In genomic region chr7:152899482-152900166, GRCh38 we compare ENCODE assay signal across 1 cellular context.
A peak's percentile ranks its signal among the peaks of the same experiment; 100 is the strongest.
TF ChIP-seq lines count a peak whose summit lies in the region.

No MANE protein-coding gene starts in this region.

TF ChIP-seq in HepG2, 621 proteins besides CTCF, POLR2A, EP300 and RAD21 (continued from another document and continues in another):
- TF ChIP-seq UBTF (CRISPR knock-in tag; IDR thresholded peaks at IDR 0.05) (peak; percentile 34; the same call in 1 of the 2 replicates), REST (IDR thresholded peaks at IDR 0.05; ENCODE audit: borderline replicate concordance in 1 of 2, low read depth in 1 of 2, low read length in 2 of 2) (no peak), KDM4B (CRISPR knock-in tag; IDR thresholded peaks at IDR 0.05) (no peak), ZBTB10 (CRISPR knock-in tag; IDR thresholded peaks at IDR 0.05; ENCODE audit: borderline replicate concordance) (no peak), ZNF564 (CRISPR knock-in tag; IDR thresholded peaks at IDR 0.05) (no peak), PCBP2 (optimal IDR thresholded peaks at IDR 0.05; ENCODE audit: low read depth, low read length, poor library complexity, severe bottlenecking) (no peak), ZNF530 (CRISPR knock-in tag; IDR thresholded peaks at IDR 0.05; ENCODE audit: low read depth) (no peak), HNF1A (IDR thresholded peaks at IDR 0.05; ENCODE audit: low read depth) (no peak), HNF1A (CRISPR knock-in tag; IDR thresholded peaks at IDR 0.05; ENCODE audit: borderline replicate concordance) (no peak), NCOA5 (CRISPR knock-in tag; IDR thresholded peaks at IDR 0.05) (no peak), E2F5 (CRISPR knock-in tag; conservative IDR thresholded peaks at IDR 0.05) (no peak), TCF7L2 (IDR thresholded peaks at IDR 0.05; ENCODE audit: low read depth, low read length) (no peak), KDM1A (CRISPR knock-in tag; IDR thresholded peaks at IDR 0.05) (no peak), ZNF704 (CRISPR knock-in tag; IDR thresholded peaks at IDR 0.05; ENCODE audit: borderline replicate concordance) (no peak), FOXP1 (IDR thresholded peaks at IDR 0.05) (no peak), FOXP1 (CRISPR knock-in tag; IDR thresholded peaks at IDR 0.05) (no peak), KLF11 (CRISPR knock-in tag; IDR thresholded peaks at IDR 0.05) (no peak), ASH2L (IDR thresholded peaks at IDR 0.05; ENCODE audit: insufficient read length, low read depth, low read length) (peak; percentile 54), TOPORS (CRISPR knock-in tag; IDR thresholded peaks at IDR 0.05) (no peak), FOXA1 (IDR thresholded peaks at IDR 0.05) (no peak), FOXA1 (CRISPR knock-in tag; IDR thresholded peaks at IDR 0.05) (peak; percentile 52; the same call in 1 of the 2 replicates), KLF16 (CRISPR knock-in tag; IDR thresholded peaks at IDR 0.05) (no peak), RFXANK (CRISPR knock-in tag; IDR thresholded peaks at IDR 0.05) (no peak), THAP9 (CRISPR knock-in tag; IDR thresholded peaks at IDR 0.05; ENCODE audit: borderline replicate concordance) (no peak), MAX (IDR thresholded peaks at IDR 0.05) (0 out of 2 replicates have a peak, but pooled peaks have one; percentile 30), ZNF549 (CRISPR knock-in tag; IDR thresholded peaks at IDR 0.05) (no peak), RFX1 (IDR thresholded peaks at IDR 0.05) (no peak), NR1H2 (CRISPR knock-in tag; IDR thresholded peaks at IDR 0.05; ENCODE audit: borderline replicate concordance, low read depth) (no peak), THAP7 (CRISPR knock-in tag; IDR thresholded peaks at IDR 0.05) (no peak), KDM2A (CRISPR knock-in tag; IDR thresholded peaks at IDR 0.05; ENCODE audit: borderline replicate concordance, low read depth) (peak; percentile 42; the same call in 1 of the 2 replicates), KDM5B (CRISPR knock-in tag; IDR thresholded peaks at IDR 0.05; ENCODE audit: borderline replicate concordance) (no peak), CERS6 (CRISPR knock-in tag; IDR thresholded peaks at IDR 0.05) (no peak), RCOR2 (CRISPR knock-in tag; IDR thresholded peaks at IDR 0.05) (no peak), PLRG1 (conservative IDR thresholded peaks at IDR 0.05) (no peak), ZNF83 (CRISPR knock-in tag; IDR thresholded peaks at IDR 0.05; ENCODE audit: borderline replicate concordance) (no peak)
